20 cellular contexts compared by ENCODE assay signal in genomic region chr13:111337741-111338140, GRCh38. TPM values are rescaled to one million over a fixed set of nuclear protein-coding genes. Genes with fewer than 3 reads are reported as not detected.
DNase-seq lines count a peak whose midpoint lies in the region; ATAC-seq and TF ChIP-seq lines count a peak whose summit lies in the region.
"Had no signal": no experiment of that assay in that cellular context is flagged by ENCODE, and none has a peak within 500 bp of the region (broad histone marks: within the 10 kb centered on the region; RNA-seq: fewer than 3 reads in every experiment).

No MANE protein-coding gene starts in this region.

- H3K9me3 Mint-ChIP-seq in endodermal cell (peaks cover 5% of the 10 kb centered on the region), neural crest cell (peaks cover 3% of the 10 kb centered on the region), Caco-2 (ENCODE audit: unreplicated experiment) (no peaks in the 10 kb centered on the region)

- peak overlapping the region; percentile 85 for H3K4ac ChIP-seq in IMR-90 (ENCODE audit: low read depth, low read length)

- H3K9me3 ChIP-seq in IMR-90 (ENCODE audit: control insufficient read depth, insufficient read depth, low read length) (peaks cover 3% of the 10 kb centered on the region), endodermal cell (ENCODE audit: control insufficient read depth, low read length) (no peaks in the 10 kb centered on the region), BE2C (no peaks in the 10 kb centered on the region), Caco-2 (0 out of 2 replicates have a peak, but pooled peaks cover 3% of the 10 kb centered on the region)
- H3K9me3 ChIP-seq: A549 had no signal

- H3K56ac ChIP-seq in IMR-90 (ENCODE audit: extremely low read depth, insufficient read depth, low read length), result no peak overlapping the region

- H3K27ac ChIP-seq in IMR-90 (ENCODE audit: insufficient read depth, low read length), result peak overlapping the region; percentile 59; the same call in 1 of the 2 replicates
- no peak overlapping the region for H3K27ac ChIP-seq in endodermal cell (ENCODE audit: low read depth, low read length)
- H3K27ac ChIP-seq: A549 had no signal

- peak overlapping the region; percentile 68; the same call in 1 of the 3 replicates for H2BK15ac ChIP-seq in IMR-90 (ENCODE audit: low read depth, low read length)

- ATAC-seq in IMR-90 (ENCODE audit: low read depth), result peak; percentile 43
- ATAC-seq: A549, Panc1, Right ventricle myocardium inferior had no signal

- dilution Hi-C loops in IMR-90 (cut with HindIII; ENCODE audit: low sequenced_read_pairs, unreplicated experiment), result no loop called here

- H3K36me3 ChIP-seq in IMR-90 (ENCODE audit: control insufficient read depth, insufficient read depth, low read length), result no peaks in the 10 kb centered on the region
- no peaks in the 10 kb centered on the region for H3K36me3 ChIP-seq in endodermal cell (ENCODE audit: control insufficient read depth, insufficient read depth, low read length)
- no peaks in the 10 kb centered on the region for H3K36me3 ChIP-seq in BE2C
- H3K36me3 ChIP-seq in Caco-2 (ENCODE audit: control insufficient read depth, insufficient read depth, low read length), result no peaks in the 10 kb centered on the region

- H4K20me1 ChIP-seq in IMR-90 (ENCODE audit: insufficient read depth, low read length), result no peaks in the 10 kb centered on the region

- H3K14ac ChIP-seq in IMR-90 (replicated peaks; ENCODE audit: low read depth, low read length), result peak overlapping the region; percentile 48; the same call in 1 of the 2 replicates

- H3K9ac ChIP-seq in IMR-90 (ENCODE audit: low read depth, low read length) (no peak overlapping the region), endodermal cell (ENCODE audit: extremely low read depth, low read length, poor library complexity, severe bottlenecking) (no peak overlapping the region)

- DNase-seq in AG10803 (ENCODE audit: low read depth) (peak; percentile 33), IMR-90 (peak; percentile 19), endodermal cell (peak; percentile 10), neural crest cell (ENCODE audit: low read depth, low spot score) (no peak), COLO668 (lab: John Stamatoyannopoulos, UW; ENCODE audit: unreplicated experiment) (no peak), BE2C (no peak), NCI-H1694 (lab: John Stamatoyannopoulos, UW) (no peak), Caco-2 (no peak)
- DNase-seq: CD4-positive, alpha-beta T cell; DND-41; GF-D8; MM.1S; NCI-H1105; NCI-H187; NCI-H82 had no signal

- H3K4me1 Mint-ChIP-seq in endodermal cell, result no peaks in the 10 kb centered on the region
- H3K4me1 Mint-ChIP-seq in neural crest cell, result no peaks in the 10 kb centered on the region
- no peaks in the 10 kb centered on the region for H3K4me1 Mint-ChIP-seq in Caco-2 (ENCODE audit: low read depth, unreplicated experiment)

- peaks cover 4% of the 10 kb centered on the region; the same call in 1 of the 2 replicates for H3K9me1 ChIP-seq in IMR-90 (ENCODE audit: insufficient read depth, low read length)

- H2AFZ ChIP-seq in IMR-90 (replicated peaks; ENCODE audit: low read length, poor library complexity), result peak overlapping the region; percentile 4

- intact Hi-C loops in IMR-90 (cut with micrococcal nuclease), result no loop called here
- intact Hi-C loops in Caco-2 (cut with micrococcal nuclease; ENCODE audit: unreplicated experiment), result no loop called here

- H3K4me3 ChIP-seq in AG10803 (ENCODE audit: low read length) (no peak overlapping the region), IMR-90 (ENCODE audit: insufficient read depth, low read depth, low read length) (no peak overlapping the region), endodermal cell (ENCODE audit: low read length) (no peak overlapping the region), BE2C (ENCODE audit: low read depth, low read length) (no peak overlapping the region), Caco-2 (ENCODE audit: low read depth, low read length) (no peak overlapping the region)
- H3K4me3 ChIP-seq: A549 had no signal

- H2BK120ac ChIP-seq in IMR-90 (ENCODE audit: low read depth, low read length), result peak overlapping the region; percentile 93

- H3K27ac Mint-ChIP-seq in endodermal cell, result no peak overlapping the region
- H3K27ac Mint-ChIP-seq in neural crest cell (ENCODE audit: unreplicated experiment), result peak overlapping the region; percentile 36
- H3K27ac Mint-ChIP-seq in Caco-2 (ENCODE audit: unreplicated experiment), result no peak overlapping the region
- H3K27ac Mint-ChIP-seq: CD4-positive, alpha-beta T cell had no signal

- H4K91ac ChIP-seq in IMR-90 (ENCODE audit: insufficient read depth, low read depth, low read length), result peak overlapping the region; percentile 41; the same call in 1 of the 2 replicates

- no peaks in the 10 kb centered on the region for H3K36me3 Mint-ChIP-seq in endodermal cell (ENCODE audit: low read depth)
- H3K36me3 Mint-ChIP-seq in neural crest cell (ENCODE audit: low read depth), result peaks cover 3% of the 10 kb centered on the region
- H3K36me3 Mint-ChIP-seq in Caco-2 (ENCODE audit: insufficient read depth, unreplicated experiment), result no peaks in the 10 kb centered on the region

- CTCF ChIA-PET in IMR-90 (lab: Yijun Ruan, JAX), result no interaction called here
- CTCF ChIA-PET in Caco-2 (lab: Charles Lee), result no interaction called here

- no peak for TF ChIP-seq POLR2A in IMR-90 (IDR thresholded peaks at IDR 0.05; ENCODE audit: low read depth, low read length)

- H3K27me3 ChIP-seq in IMR-90 (ENCODE audit: control insufficient read depth, insufficient read depth, low read length), result 0 out of 2 replicates have a peak, but pooled peaks cover 2% of the 10 kb centered on the region
- H3K27me3 ChIP-seq in endodermal cell (ENCODE audit: control insufficient read depth, insufficient read depth, low read length, poor library complexity, severe bottlenecking), result no peaks in the 10 kb centered on the region
- peaks cover 30% of the 10 kb centered on the region for H3K27me3 ChIP-seq in BE2C
- no peaks in the 10 kb centered on the region for H3K27me3 ChIP-seq in Caco-2 (replicated peaks; ENCODE audit: control insufficient read depth, insufficient read depth, low read length)

- 100% methylated on average over 1 of the region's 9 CpGs; no CpG with 5 or more reads in 1 of the 2 experiments for WGBS in IMR-90 (ENCODE audit: extremely low coverage in 2 of 2, insufficient read length in 1 of 2), 2 experiments
- WGBS in endodermal cell (ENCODE audit: insufficient coverage in 1 of 2, insufficient read length in 1 of 2), 2 experiments, result 92 to 99% methylated on average over 6 to 9 of the region's 9 CpGs

- no peak overlapping the region for H3K4me3 Mint-ChIP-seq in endodermal cell
- H3K4me3 Mint-ChIP-seq in neural crest cell, result no peak overlapping the region
- no peak overlapping the region for H3K4me3 Mint-ChIP-seq in Caco-2 (ENCODE audit: unreplicated experiment)
- H3K4me3 Mint-ChIP-seq: CD4-positive, alpha-beta T cell had no signal

- no TSS peak for BruUV-seq in IMR-90 (replicated peaks; lab: Mats Ljungman, UMichigan)
- no TSS peak for BruUV-seq in Caco-2 (replicated peaks; lab: Mats Ljungman, UMichigan)

- no peak overlapping the region for H2BK5ac ChIP-seq in IMR-90 (ENCODE audit: low read depth, low read length, poor library complexity, severe bottlenecking)

- H3K23ac ChIP-seq in IMR-90 (ENCODE audit: low read depth, low read length), result no peak overlapping the region

- H2AK9ac ChIP-seq in IMR-90 (replicated peaks; ENCODE audit: low read depth, low read length, poor library complexity), result peak overlapping the region; percentile 60

- H2AK5ac ChIP-seq in IMR-90 (ENCODE audit: low read depth, low read length), result peak overlapping the region; percentile 81; the same call in 1 of the 2 replicates

- peak overlapping the region in 1 of 2 experiments; percentile 84; a peak in 2 of 4 replicates for H4K8ac ChIP-seq in IMR-90 (ENCODE audit: low read depth in 2 of 2, low read length in 2 of 2)

- peak overlapping the region; percentile 75 for H2BK20ac ChIP-seq in IMR-90 (ENCODE audit: low read depth, low read length)

- POLR2A ChIA-PET in IMR-90 (lab: Charles Lee; ENCODE audit: unreplicated experiment) (no interaction called here), Caco-2 (lab: Charles Lee) (no interaction called here)

- in situ Hi-C loops in IMR-90 (cut with MboI; ENCODE audit: low sequenced_read_pairs), result no loop called here

- no peak for TF ChIP-seq RAD21 in IMR-90 (IDR thresholded peaks at IDR 0.05; ENCODE audit: low read length)

- peak overlapping the region; percentile 71 for H3K18ac ChIP-seq in IMR-90 (ENCODE audit: low read depth, low read length)

- H3K4me1 ChIP-seq in IMR-90 (ENCODE audit: control insufficient read depth, insufficient read depth, low read length) (peaks cover 8% of the 10 kb centered on the region), endodermal cell (ENCODE audit: control insufficient read depth, insufficient read depth, low read length) (no peaks in the 10 kb centered on the region), BE2C (no peaks in the 10 kb centered on the region), Caco-2 (no peaks in the 10 kb centered on the region)
- H3K4me1 ChIP-seq: A549 had no signal

- no peak overlapping the region for H3K4me2 ChIP-seq in IMR-90 (ENCODE audit: low read depth, low read length)
- H3K4me2 ChIP-seq: A549 had no signal

- H3K27me3 Mint-ChIP-seq in endodermal cell (ENCODE audit: insufficient read depth) (no peaks in the 10 kb centered on the region), neural crest cell (ENCODE audit: low read depth) (no peaks in the 10 kb centered on the region), Caco-2 (ENCODE audit: insufficient read depth, unreplicated experiment) (peaks cover 11% of the 10 kb centered on the region)
- H3K27me3 Mint-ChIP-seq: CD4-positive, alpha-beta T cell had no signal

- H3K79me1 ChIP-seq in IMR-90 (ENCODE audit: low read depth in 1 of 2, low read length in 2 of 2), result no peaks in the 10 kb centered on the region

- TF ChIP-seq CTCF in AG10803 (conservative IDR thresholded peaks at IDR 0.05; ENCODE audit: low read length), result no peak
- no peak for TF ChIP-seq CTCF in IMR-90 (conservative IDR thresholded peaks at IDR 0.05; ENCODE audit: low read depth, low read length)
- TF ChIP-seq CTCF in endodermal cell (conservative IDR thresholded peaks at IDR 0.05), result no peak
- no peak for TF ChIP-seq CTCF in neural crest cell (conservative IDR thresholded peaks at IDR 0.05)
- TF ChIP-seq CTCF in BE2C (IDR thresholded peaks at IDR 0.05; ENCODE audit: low read depth, low read length), result no peak
- TF ChIP-seq CTCF in Caco-2 (IDR thresholded peaks at IDR 0.05; ENCODE audit: insufficient read depth in 1 of 2, low read depth in 1 of 2, low read length in 1 of 2, severe bottlenecking in 1 of 2, unreplicated experiment in 1 of 2), result no peak

- peak overlapping the region; percentile 83 for H4K5ac ChIP-seq in IMR-90 (ENCODE audit: low read depth, low read length)

RNA-seq across cellular contexts. Expression of gene TEX29, which starts 17.3 kb away (rescaled TPM):
- not detected in 2 replicates for total RNA-seq in IMR-90 (2012; rRNA removed)
- 0.29 and 0.46 TPM in 2 replicates for polyA plus RNA-seq in IMR-90 (2012; rRNA removed)
- polyA plus RNA-seq in IMR-90 (2012; cell fraction: cytosol; rRNA removed), result 0.21 and 0.24 TPM in 2 replicates
- polyA plus RNA-seq in IMR-90 (2012; cell fraction: nucleus; rRNA removed; ENCODE audit: low replicate concordance), result 0.18 and 1.1 TPM in 2 replicates
- total RNA-seq in endodermal cell, result under 1 TPM in 1 of 2 donors, not detected in 1; 0.69 TPM
- polyA plus RNA-seq in endodermal cell (2013, experiment 1 of 2), result 0.43 TPM
- polyA plus RNA-seq in endodermal cell (2013, experiment 2 of 2), result not detected
- total RNA-seq in neural crest cell, result 0.50 TPM in 1 of 2 replicates, not detected in the other
- not detected for polyA plus RNA-seq in BE2C (2012; ENCODE audit: insufficient read depth, insufficient read length, low read depth)
- 0.39 TPM in 1 of 2 replicates, not detected in the other for total RNA-seq in Caco-2 (2022)
- total RNA-seq: H4, NCI-H460, Right ventricle myocardium inferior had no signal

Comparison
In these comparisons a context has a peak if more than half of its experiments do, and no peak if none do; other contexts are left out.
1. DNase-seq: peak in AG10803 (single experiment), IMR-90 (single experiment) and endodermal cell (single experiment); none in neural crest cell (single experiment), COLO668 (single experiment), BE2C (single experiment), NCI-H1694 (single experiment) and Caco-2 (0 of 2).